Comparison of ENCODE assay signal across 8 cellular contexts in genomic region chr17:32253117-32253611, GRCh38. TPM values are rescaled to one million over a fixed set of nuclear protein-coding genes. Genes with fewer than 3 reads are reported as not detected.
DNase-seq lines count a peak whose midpoint lies in the region; ATAC-seq and TF ChIP-seq lines count a peak whose summit lies in the region.

No MANE protein-coding gene starts in this region.

- H3K4me2 ChIP-seq in Karpas-422 (ENCODE audit: low read depth, low read length, poor library complexity, severe bottlenecking): no peak overlapping the region

- H2AFZ ChIP-seq in Karpas-422 (ENCODE audit: low read length): no peak overlapping the region

- intact Hi-C loops in thyroid gland (cut with DNase I): loop anchor here (2.0 kb wide), 1 partner anchor 68 kb away; no protein-coding TSS in a partner anchor

- no peaks in the 10 kb centered on the region for H3K79me2 ChIP-seq in Karpas-422 (ENCODE audit: low read length)

- H3K36me3 ChIP-seq in Karpas-422 (ENCODE audit: insufficient read depth, low read length) (no peaks in the 10 kb centered on the region), thyroid gland (no peaks in the 10 kb centered on the region)

- no peak overlapping the region for H3K9ac ChIP-seq in Karpas-422 (ENCODE audit: low read length)

- H3K27ac ChIP-seq in Karpas-422 (ENCODE audit: low read length) (no peak overlapping the region), foreskin keratinocyte (no peak overlapping the region), thyroid gland (no peak overlapping the region)

- ATAC-seq in foreskin keratinocyte (peak; percentile 90), HG03095 (IDR thresholded peaks at IDR 0.05; ENCODE audit: unreplicated experiment) (no peak)

- DNase-seq in EL (peak; percentile 76), Karpas-422 (peak; percentile 91), SHP77 (lab: John Stamatoyannopoulos, UW) (peak; percentile 63 to 65), foreskin keratinocyte (peak in 1 of 2 donors; percentile 52), occipital lobe (lab: John Stamatoyannopoulos, UW) (peak; percentile 52), thyroid gland (peak; percentile 76 to 77)
- peak; percentile 40 for DNase-seq in activated T-helper 9 cell treated with anti-CD3 and anti-CD28 coated beads, Interleukin-2, amount 50 U/mL, for 16 hours (ENCODE audit: low read depth)

- no peaks in the 10 kb centered on the region for H3K9me3 ChIP-seq in Karpas-422 (ENCODE audit: low read length)
- H3K9me3 ChIP-seq in thyroid gland: no peaks in the 10 kb centered on the region

- TF ChIP-seq CTCF in foreskin keratinocyte (conservative IDR thresholded peaks at IDR 0.05) (peak; percentile 97), thyroid gland (IDR thresholded peaks at IDR 0.05) (peak; percentile 89 to 96 (median 92))

- 64 to 66% methylated on average over 12 of the region's 12 CpGs for WGBS in thyroid gland, 2 donors

- no peaks in the 10 kb centered on the region for H4K20me1 ChIP-seq in Karpas-422 (ENCODE audit: insufficient read depth, low read depth, low read length)

- no peak for TF ChIP-seq POLR2A in thyroid gland (IDR thresholded peaks at IDR 0.05)

- no peak overlapping the region for H3K4me3 ChIP-seq in Karpas-422 (ENCODE audit: low read length)
- H3K4me3 ChIP-seq in thyroid gland (replicated peaks in 1 of 3): no peak overlapping the region

- H3K27me3 ChIP-seq in Karpas-422 (ENCODE audit: low read length) (no peaks in the 10 kb centered on the region), foreskin keratinocyte (peaks cover 2% of the 10 kb centered on the region), thyroid gland (no peaks in the 10 kb centered on the region)

- no peaks in the 10 kb centered on the region for H3K9me2 ChIP-seq in Karpas-422 (replicated peaks; ENCODE audit: insufficient read depth, low read length)

- peaks cover 9% of the 10 kb centered on the region for H3K4me1 ChIP-seq in Karpas-422 (ENCODE audit: low read length)
- H3K4me1 ChIP-seq in foreskin keratinocyte: no peaks in the 10 kb centered on the region
- no peaks in the 10 kb centered on the region for H3K4me1 ChIP-seq in thyroid gland

RNA-seq across cellular contexts. Expression of gene RHBDL3, which starts 12.5 kb away (rescaled TPM):
- total RNA-seq in Karpas-422 (2014; rRNA removed; shearing (Covaris generic); ENCODE audit: low replicate concordance): not detected in 2 replicates
- total RNA-seq in foreskin keratinocyte: 0.03 TPM in 1 of 2 replicates, not detected in the other
- 0.02 TPM in 1 of 2 replicates, not detected in the other for polyA plus RNA-seq in foreskin keratinocyte
- 1.6 TPM for total RNA-seq in occipital lobe
- under 1 TPM in 2 of 4 donors, not detected in 2; 0.15 to 0.22 TPM for total RNA-seq in thyroid gland
